1 cellular context compared by ENCODE assay signal in genomic region chr12:109946505-109946904, GRCh38.
TF ChIP-seq lines count a peak whose summit lies in the region.

No MANE protein-coding gene starts in this region.

TF ChIP-seq in HepG2, 621 proteins besides CTCF, POLR2A, EP300 and RAD21:
- TF ChIP-seq ZNF687 (CRISPR knock-in tag; IDR thresholded peaks at IDR 0.05) = peak; percentile 21; the same call in 1 of the 2 replicates
- TF ChIP-seq NR2F6 (IDR thresholded peaks at IDR 0.05) = no peak
- no peak for TF ChIP-seq NR2F6 (CRISPR knock-in tag; IDR thresholded peaks at IDR 0.05)
